8 cellular contexts compared by ENCODE assay signal in genomic region chr20:31684153-31685003, GRCh38. TPM values are rescaled to one million over a fixed set of nuclear protein-coding genes. Genes with fewer than 3 reads are reported as not detected.
A peak's percentile ranks its signal among the peaks of the same experiment; 100 is the strongest.
DNase-seq lines count a peak whose midpoint lies in the region; ATAC-seq and TF ChIP-seq lines count a peak whose summit lies in the region.

No MANE protein-coding gene starts in this region.

- H3K23me2 ChIP-seq in H9 (ENCODE audit: insufficient read length, low read depth, low read length, poor library complexity, severe bottlenecking), result no peaks in the 10 kb centered on the region

- no peak overlapping the region for H4K8ac ChIP-seq in H9 (replicated peaks; ENCODE audit: insufficient read length, low read depth, low read length)

- no peak overlapping the region for H2BK12ac ChIP-seq in H9 (ENCODE audit: insufficient read length, low read depth, low read length)

- H3K18ac ChIP-seq in H9 (ENCODE audit: insufficient read length, low read depth, low read length), result no peak overlapping the region

- H3K4me1 Mint-ChIP-seq in H9, result peaks cover 22 to 27% of the 10 kb centered on the region in 2 experiments

- H2AK5ac ChIP-seq in H9 (ENCODE audit: insufficient read length, low read length), result no peak overlapping the region

- H4K91ac ChIP-seq in H9 (ENCODE audit: insufficient read length, low read depth, low read length), result no peak overlapping the region

- no peak overlapping the region for H4K5ac ChIP-seq in H9 (ENCODE audit: insufficient read length, low read depth, low read length)

- peaks cover 2% of the 10 kb centered on the region for H3K79me1 ChIP-seq in H9 (ENCODE audit: insufficient read depth, low read depth, low read length, poor library complexity, severe bottlenecking)

- H3K27ac ChIP-seq in DND-41 (ENCODE audit: low read length), result peak overlapping the region; percentile 100
- H3K27ac ChIP-seq in H9 (ENCODE audit: insufficient read length, low read depth, low read length), result no peak overlapping the region

- H2BK15ac ChIP-seq in H9 (ENCODE audit: low read depth, low read length), result no peak overlapping the region

- no peak overlapping the region for H3T11ph ChIP-seq in H9 (ENCODE audit: low read length)

- H3K27ac Mint-ChIP-seq in H9, result peak overlapping the region in 1 of 3 experiments; percentile 89; a peak in 2 of 7 replicates

- no peak overlapping the region; the same call in 1 of the 2 replicates for H3K14ac ChIP-seq in H9 (ENCODE audit: insufficient read depth, low read length)

- no peaks in the 10 kb centered on the region for H3K27me3 ChIP-seq in DND-41 (ENCODE audit: insufficient read depth, low read length, poor library complexity)
- H3K27me3 ChIP-seq in H9 (ENCODE audit: insufficient read depth, low read length), result no peaks in the 10 kb centered on the region

- H2AFZ ChIP-seq in DND-41 (ENCODE audit: low read depth, low read length) (no peak overlapping the region), H9 (ENCODE audit: low read length) (no peak overlapping the region)

- H3K36me3 Mint-ChIP-seq in H9 (ENCODE audit: insufficient read depth in 1 of 3, low read depth in 3 of 3), result peaks cover 0 to 48% (median 32%) of the 10 kb centered on the region in 3 experiments; a peak in 5 of 7 replicates

- H2BK120ac ChIP-seq in H9 (ENCODE audit: low read depth, low read length, poor library complexity, severe bottlenecking), result no peak overlapping the region

- ATAC-seq in DND-41 (ENCODE audit: insufficient read depth, low read depth) (peak; percentile 85), GM21723 (IDR thresholded peaks at IDR 0.05; ENCODE audit: unreplicated experiment) (peak; percentile 40), left lobe of liver (peak; percentile 31)

- no peak overlapping the region for H3K4me3 Mint-ChIP-seq in H9

- TF ChIP-seq CTCF in DND-41 (IDR thresholded peaks at IDR 0.05; ENCODE audit: borderline replicate concordance, extremely low read depth, low read length, poor library complexity, severe bottlenecking) (no peak), H9 (conservative IDR thresholded peaks at IDR 0.05) (no peak)

- peak; percentile 32; the same call in 1 of the 2 replicates for TF ChIP-seq POLR2A in Raji (IDR thresholded peaks at IDR 0.05; ENCODE audit: insufficient read depth, low read depth, low read length)

- H3K56ac ChIP-seq in H9 (ENCODE audit: insufficient read length, low read depth, low read length), result no peak overlapping the region

- no peaks in the 10 kb centered on the region for H3K27me3 Mint-ChIP-seq in H9 (ENCODE audit: low read depth)

- peaks cover 94% of the 10 kb centered on the region for H3K79me2 ChIP-seq in DND-41 (ENCODE audit: insufficient read depth, low read length)
- no peaks in the 10 kb centered on the region for H3K79me2 ChIP-seq in H9 (ENCODE audit: insufficient read depth, low read length)

- no peaks in the 10 kb centered on the region for H4K20me1 ChIP-seq in DND-41 (ENCODE audit: insufficient read depth, low read length)
- no peaks in the 10 kb centered on the region for H4K20me1 ChIP-seq in H9 (ENCODE audit: control insufficient read depth, insufficient read depth, insufficient read length)

- peak overlapping the region; percentile 95 for H3K9ac ChIP-seq in DND-41 (ENCODE audit: low read depth, low read length)
- no peak overlapping the region for H3K9ac ChIP-seq in H9 (ENCODE audit: extremely low read depth, insufficient read length, low read length)

- no peak overlapping the region for H3K4ac ChIP-seq in H9 (ENCODE audit: low read depth, low read length)

- H3K9me3 Mint-ChIP-seq in H9, result no peaks in the 10 kb centered on the region

- DNase-seq in DND-41, result peak; percentile 96
- DNase-seq in left lobe of liver (ENCODE audit: low spot score), result no peak
- no peak for DNase-seq in GM19238 (ENCODE audit: insufficient read length, low spot score)
- DNase-seq in anterior cingulate cortex (lab: John Stamatoyannopoulos, UW), result no peak
- DNase-seq in T1000 (lab: John Stamatoyannopoulos, UW), result no peak
- DNase-seq in H9, result no peak

- H3K23ac ChIP-seq in H9 (ENCODE audit: insufficient read length, low read depth, low read length), result no peak overlapping the region

- no CpG with 5 or more reads among the region's 11 CpGs for WGBS in H9 (ENCODE audit: extremely low coverage, insufficient read length, low lambda C conversion rate)

- peaks cover 97% of the 10 kb centered on the region for H3K4me1 ChIP-seq in DND-41 (ENCODE audit: insufficient read depth, low read length)
- H3K4me1 ChIP-seq in H9 (ENCODE audit: insufficient read depth, low read length), result no peaks in the 10 kb centered on the region

- peak overlapping the region; percentile 37 to 66 for H3K4me3 ChIP-seq in DND-41 (ENCODE audit: low read depth in 1 of 2, low read length in 2 of 2)

- no peak overlapping the region for H2BK20ac ChIP-seq in H9 (ENCODE audit: low read depth, low read length, poor library complexity, severe bottlenecking)

- H3K4me2 ChIP-seq in DND-41 (ENCODE audit: insufficient read depth, low read length) (peak overlapping the region; percentile 80), H9 (ENCODE audit: insufficient read depth, insufficient read length, low read length) (no peak overlapping the region)

- H2BK5ac ChIP-seq in H9 (ENCODE audit: insufficient read length, low read length), result no peak overlapping the region

- peaks cover 81% of the 10 kb centered on the region for H3K36me3 ChIP-seq in DND-41 (ENCODE audit: insufficient read depth, low read length)

- H3K9me3 ChIP-seq in DND-41 (ENCODE audit: insufficient read depth, low read length, severe bottlenecking) (no peaks in the 10 kb centered on the region), H9 (ENCODE audit: control insufficient read depth, low read depth, low read length) (no peaks in the 10 kb centered on the region)

RNA-seq across cellular contexts. Expression of gene BCL2L1, which starts 38.3 kb away (rescaled TPM):
- total RNA-seq in left lobe of liver, result 35.0 TPM
- total RNA-seq in H9 (2021), result 105 and 109 TPM in 2 replicates

RNA-seq across cellular contexts. Expression of gene COX4I2, which starts 46.7 kb away (rescaled TPM):
- total RNA-seq in left lobe of liver, result not detected
- total RNA-seq in H9 (2021), result not detected in 2 replicates

RNA-seq across cellular contexts. Expression of gene TPX2, which starts 54.7 kb away (rescaled TPM):
- total RNA-seq in left lobe of liver (2.0 TPM), H9 (2021) (161 TPM in 2 replicates)

Comparison
In these comparisons a context has a peak if more than half of its experiments do, and no peak if none do; other contexts are left out.
1. ATAC-seq: peak in every context shown above with its lines; median percentile 85 in DND-41; 40 in GM21723; 31 in left lobe of liver.
2. RNA of gene TPX2, which starts 54.7 kb away (total RNA-seq): 161 TPM in H9; 2.0 TPM in left lobe of liver (single experiment); every median in the first group is over 10 times any median in the second.